ENCODE assay signal across 9 cellular contexts in genomic region chrX:19866626-19867410, GRCh38. TPM values are rescaled to one million over a fixed set of nuclear protein-coding genes. Genes with fewer than 3 reads are reported as not detected.
DNase-seq lines count a peak whose midpoint lies in the region; TF ChIP-seq lines count a peak whose summit lies in the region.
"Had no signal": no experiment of that assay in that cellular context is flagged by ENCODE, and none has a peak within 500 bp of the region (broad histone marks: within the 10 kb centered on the region; RNA-seq: fewer than 3 reads in every experiment).

No MANE protein-coding gene starts in this region.

- no peak overlapping the region for H4K91ac ChIP-seq in trophoblast cell (ENCODE audit: low read depth, low read length)

- no peak overlapping the region for H3K27ac ChIP-seq in trophoblast cell (ENCODE audit: low read depth, low read length)
- no peak overlapping the region for H3K27ac ChIP-seq in thyroid gland
- H3K27ac ChIP-seq: SJSA1 had no signal

- intact Hi-C loops in activated CD4-positive, alpha-beta T cell treated with anti-CD3 and anti-CD28 coated beads, Interleukin-2, amount 10 ng/mL, durations not matched to agents 24 days and 14 days (cut with micrococcal nuclease): loop anchor here (5.0 kb wide), 1 partner anchor 40 kb away; no protein-coding TSS in a partner anchor
- intact Hi-C loops in thyroid gland (cut with DNase I): no loop called here

- no peak overlapping the region for H3K18ac ChIP-seq in trophoblast cell (ENCODE audit: low read length)

- no peak overlapping the region for H2BK120ac ChIP-seq in trophoblast cell (ENCODE audit: insufficient read depth, low read length, poor library complexity)

- DNase-seq in activated CD4-positive, alpha-beta T cell treated with anti-CD3 and anti-CD28 coated beads, Interleukin-2, amount 10 ng/mL, durations not matched to agents 24 days and 14 days: no peak
- no peak for DNase-seq in activated CD4-positive, alpha-beta T cell treated with anti-CD3 and anti-CD28 coated beads, Interleukin-2, amount 50 U/mL, for 4 hours
- DNase-seq in MG63 (peak; percentile 11), chondrocyte (ENCODE audit: low spot score) (no peak), trophoblast cell (no peak), occipital lobe (lab: John Stamatoyannopoulos, UW) (no peak), glutamatergic neuron (no peak), thyroid gland (no peak)

- H3K27me3 ChIP-seq in MG63: no peaks in the 10 kb centered on the region
- H3K27me3 ChIP-seq in trophoblast cell (ENCODE audit: insufficient read depth, low read length): no peaks in the 10 kb centered on the region
- no peaks in the 10 kb centered on the region for H3K27me3 ChIP-seq in thyroid gland
- H3K27me3 ChIP-seq: SJSA1 had no signal

- WGBS in trophoblast cell (ENCODE audit: extremely low coverage, insufficient coverage, insufficient read length): no CpG with 5 or more reads among the region's 14 CpGs
- WGBS in thyroid gland, 2 donors: 70 to 78% methylated on average over 12 to 14 of the region's 14 CpGs

- H3K4me3 Mint-ChIP-seq in activated CD4-positive, alpha-beta T cell treated with anti-CD3 and anti-CD28 coated beads, Interleukin-2, amount 10 ng/mL, durations not matched to agents 24 days and 14 days: peak overlapping the region; percentile 33
- H3K4me3 Mint-ChIP-seq in chondrocyte (ENCODE audit: unreplicated experiment) (no peak overlapping the region), glutamatergic neuron (ENCODE audit: unreplicated experiment) (no peak overlapping the region)

- no peak overlapping the region for H2BK5ac ChIP-seq in trophoblast cell (ENCODE audit: low read depth, low read length, poor library complexity)

- H3K4me1 Mint-ChIP-seq in activated CD4-positive, alpha-beta T cell treated with anti-CD3 and anti-CD28 coated beads, Interleukin-2, amount 10 ng/mL, durations not matched to agents 24 days and 14 days: peaks cover 49% of the 10 kb centered on the region
- H3K4me1 Mint-ChIP-seq in chondrocyte (ENCODE audit: low read depth) (peaks cover 51% of the 10 kb centered on the region), glutamatergic neuron (ENCODE audit: low read depth, unreplicated experiment) (peaks cover 15% of the 10 kb centered on the region)

- H3K4me1 ChIP-seq in trophoblast cell (ENCODE audit: control insufficient read depth in 1 of 2, insufficient read depth in 2 of 2, low read length in 2 of 2) (peaks cover 0 to 15% of the 10 kb centered on the region in 2 experiments), thyroid gland (peaks cover 0 to 5% of the 10 kb centered on the region in 2 donors)

- H2AFZ ChIP-seq in trophoblast cell (ENCODE audit: insufficient read depth, low read length, poor library complexity): no peak overlapping the region

- no peak overlapping the region for H3K23ac ChIP-seq in trophoblast cell (ENCODE audit: low read length)

- no peak overlapping the region for H2AK5ac ChIP-seq in trophoblast cell (ENCODE audit: low read length)

- H3K36me3 Mint-ChIP-seq in activated CD4-positive, alpha-beta T cell treated with anti-CD3 and anti-CD28 coated beads, Interleukin-2, amount 10 ng/mL, durations not matched to agents 24 days and 14 days (ENCODE audit: low read depth): peaks cover 2% of the 10 kb centered on the region
- no peaks in the 10 kb centered on the region for H3K36me3 Mint-ChIP-seq in chondrocyte (ENCODE audit: low read depth)
- H3K36me3 Mint-ChIP-seq in glutamatergic neuron (ENCODE audit: unreplicated experiment): no peaks in the 10 kb centered on the region

- H3K4me3 ChIP-seq in MG63: no peak overlapping the region
- no peak overlapping the region for H3K4me3 ChIP-seq in trophoblast cell (ENCODE audit: low read depth, low read length)
- H3K4me3 ChIP-seq in thyroid gland (replicated peaks in 1 of 3): no peak overlapping the region
- H3K4me3 ChIP-seq: SJSA1 had no signal

- H3K9me3 ChIP-seq in MG63: no peaks in the 10 kb centered on the region
- H3K9me3 ChIP-seq in trophoblast cell (ENCODE audit: insufficient read depth, low read depth, low read length): no peaks in the 10 kb centered on the region
- no peaks in the 10 kb centered on the region for H3K9me3 ChIP-seq in thyroid gland
- H3K9me3 ChIP-seq: SJSA1 had no signal

- no peaks in the 10 kb centered on the region for H3K9me3 Mint-ChIP-seq in activated CD4-positive, alpha-beta T cell treated with anti-CD3 and anti-CD28 coated beads, Interleukin-2, amount 10 ng/mL, durations not matched to agents 24 days and 14 days
- peaks cover 6% of the 10 kb centered on the region for H3K9me3 Mint-ChIP-seq in chondrocyte (ENCODE audit: low read depth)
- H3K9me3 Mint-ChIP-seq in glutamatergic neuron (ENCODE audit: unreplicated experiment): peaks cover 2% of the 10 kb centered on the region

- H4K12ac ChIP-seq in trophoblast cell (ENCODE audit: low read depth, low read length): no peak overlapping the region

- no peak overlapping the region for H4K8ac ChIP-seq in trophoblast cell (ENCODE audit: low read depth, low read length)

- H3K9ac ChIP-seq in trophoblast cell (ENCODE audit: low read length): no peak overlapping the region

- H3K27me3 Mint-ChIP-seq in activated CD4-positive, alpha-beta T cell treated with anti-CD3 and anti-CD28 coated beads, Interleukin-2, amount 10 ng/mL, durations not matched to agents 24 days and 14 days: no peaks in the 10 kb centered on the region
- H3K27me3 Mint-ChIP-seq in chondrocyte (ENCODE audit: low read depth): no peaks in the 10 kb centered on the region
- H3K27me3 Mint-ChIP-seq in glutamatergic neuron (ENCODE audit: unreplicated experiment): peaks cover 3% of the 10 kb centered on the region

- H3K27ac Mint-ChIP-seq in activated CD4-positive, alpha-beta T cell treated with anti-CD3 and anti-CD28 coated beads, Interleukin-2, amount 10 ng/mL, durations not matched to agents 24 days and 14 days: peak overlapping the region; percentile 56
- peak overlapping the region; percentile 79 for H3K27ac Mint-ChIP-seq in chondrocyte (ENCODE audit: unreplicated experiment)
- no peak overlapping the region for H3K27ac Mint-ChIP-seq in glutamatergic neuron (ENCODE audit: unreplicated experiment)

- H2BK12ac ChIP-seq in trophoblast cell (ENCODE audit: low read length): no peak overlapping the region

- peak overlapping the region; percentile 15 for H3K4ac ChIP-seq in trophoblast cell (ENCODE audit: low read depth, low read length)

- no peak for TF ChIP-seq POLR2A in thyroid gland (IDR thresholded peaks at IDR 0.05)

- no peaks in the 10 kb centered on the region for H3K36me3 ChIP-seq in MG63
- H3K36me3 ChIP-seq in trophoblast cell (ENCODE audit: control insufficient read depth in 1 of 2, insufficient read depth in 2 of 2, low read length in 2 of 2): peaks cover 1 to 3% of the 10 kb centered on the region in 2 experiments
- no peaks in the 10 kb centered on the region for H3K36me3 ChIP-seq in thyroid gland
- H3K36me3 ChIP-seq: SJSA1 had no signal

- TF ChIP-seq CTCF in chondrocyte (IDR thresholded peaks at IDR 0.05) (no peak), glutamatergic neuron (IDR thresholded peaks at IDR 0.05; ENCODE audit: partially characterized antibody, unreplicated experiment) (no peak), thyroid gland (IDR thresholded peaks at IDR 0.05) (no peak)

- H3K79me1 ChIP-seq in trophoblast cell (ENCODE audit: low read length): peaks cover 2% of the 10 kb centered on the region

- no peak overlapping the region for H3K14ac ChIP-seq in trophoblast cell (ENCODE audit: low read length)

- H3K4me2 ChIP-seq in trophoblast cell (ENCODE audit: low read length): no peak overlapping the region

- peaks cover 13% of the 10 kb centered on the region for H3K79me2 ChIP-seq in trophoblast cell (ENCODE audit: control insufficient read depth, insufficient read depth, low read length, poor library complexity)

RNA-seq across cellular contexts. Expression of gene SH3KBP1, which starts 20.6 kb away (rescaled TPM):
- 58.4 and 60.6 TPM in 2 replicates for total RNA-seq in activated CD4-positive, alpha-beta T cell treated with anti-CD3 and anti-CD28 coated beads, Interleukin-2, amount 10 ng/mL, durations not matched to agents 24 days and 14 days
- 13.7 and 17.6 TPM in 2 replicates for total RNA-seq in MG63 (2014; rRNA removed; shearing (Covaris generic); ENCODE audit: low replicate concordance)
- total RNA-seq in chondrocyte (37.6 to 63.2 TPM (median 58.8 TPM) in 3 replicates), occipital lobe (16.4 TPM), glutamatergic neuron (ENCODE audit: unreplicated experiment) (10.8 TPM), thyroid gland (10 to 100 TPM; 11.7 to 27.6 (median 23.9) TPM)
- polyA plus RNA-seq in trophoblast cell (2013): 115 and 120 TPM in 2 replicates
